ENCODE assay signal across 8 cellular contexts in the genomic region with DNA sequence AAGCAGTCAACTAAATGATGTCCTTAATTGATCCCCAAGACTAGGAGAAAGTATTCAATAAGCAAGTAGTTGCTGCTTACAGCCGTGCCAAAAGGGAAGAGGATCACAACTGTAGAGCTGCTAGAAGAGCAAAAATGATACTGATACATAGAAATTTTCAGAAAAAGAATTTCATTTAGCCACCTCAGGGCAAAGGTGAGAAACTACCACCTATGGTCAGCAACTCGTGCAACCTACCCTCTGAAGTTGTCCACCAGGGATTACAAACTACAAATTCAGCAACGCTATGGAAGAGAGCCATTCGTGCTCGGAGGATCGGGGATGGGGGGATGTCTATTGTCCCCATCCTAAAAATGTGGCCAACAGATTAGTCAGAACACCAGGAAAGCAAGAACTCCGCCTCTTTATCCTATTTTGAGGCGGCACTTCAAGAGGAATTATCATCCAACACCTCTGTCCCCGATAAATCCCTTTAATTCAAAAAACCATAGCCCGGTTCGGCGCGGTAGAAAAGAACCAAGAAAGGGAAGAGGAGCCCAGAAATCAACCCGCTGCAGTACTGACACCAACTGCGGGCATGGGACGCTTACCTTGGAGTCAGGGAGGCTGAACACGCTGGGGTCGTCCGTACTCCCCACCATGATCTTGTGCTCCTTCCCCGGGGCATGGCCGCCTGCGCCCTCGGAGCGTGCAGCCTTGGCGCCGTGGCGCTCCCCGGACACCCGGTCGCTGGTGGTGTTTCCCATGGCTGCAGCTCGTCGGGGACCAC. TPM values are rescaled to one million over a fixed set of nuclear protein-coding genes. Genes with fewer than 3 reads are reported as not detected.
DNase-seq lines count a peak whose midpoint lies in the region; ATAC-seq and TF ChIP-seq lines count a peak whose summit lies in the region.

No MANE protein-coding gene starts in this region.

- ATAC-seq in omental fat pad (ENCODE audit: low FRiP score) (no peak), GM19397 (IDR thresholded peaks at IDR 0.05; ENCODE audit: unreplicated experiment) (no peak)

- H3K4me3 ChIP-seq in ectodermal cell (ENCODE audit: insufficient read depth, low read depth, low read length) = peak overlapping the region; percentile 86

- peak overlapping the region; percentile 83 for H3K27ac ChIP-seq in ectodermal cell (ENCODE audit: insufficient read depth, low read depth, low read length, poor library complexity, severe bottlenecking)

- TF ChIP-seq CTCF in GM13977 (IDR thresholded peaks at IDR 0.05; ENCODE audit: extremely low read depth, insufficient read depth, missing control alignments) = no peak
- no peak for TF ChIP-seq CTCF in omental fat pad (IDR thresholded peaks at IDR 0.05)

- in situ Hi-C loops in GM13977 (cut with MboI; ENCODE audit: low pct_unique_long_range_greater_than_20kb, low sequenced_read_pairs, unreplicated experiment) = loop anchor here (10.0 kb wide), 1 partner anchor 73 kb away; the partner anchor contains the start of gene CHD1L

- H3K9me3 ChIP-seq in ectodermal cell (ENCODE audit: control insufficient read depth, low read length) = no peaks in the 10 kb centered on the region

- H3K27me3 ChIP-seq in ectodermal cell (ENCODE audit: control insufficient read depth, insufficient read depth, low read length, poor library complexity, severe bottlenecking) = no peaks in the 10 kb centered on the region

- H3K4me1 ChIP-seq in ectodermal cell (ENCODE audit: control insufficient read depth, insufficient read depth, low read length) = no peaks in the 10 kb centered on the region

- 1% methylated on average over 32 of the region's 32 CpGs for WGBS in ectodermal cell, 2 experiments

- DNase-seq in AG08396 (ENCODE audit: low spot score) = peak; percentile 17
- peak; percentile 28 for DNase-seq in GM13977 (ENCODE audit: low spot score)
- peak; percentile 62 for DNase-seq in RKO (ENCODE audit: low spot score)
- DNase-seq in myocyte (ENCODE audit: low read depth) = peak; percentile 20
- no peak for DNase-seq in omental fat pad (ENCODE audit: low spot score)
- no peak for DNase-seq in T1000 (lab: John Stamatoyannopoulos, UW)

- no peaks in the 10 kb centered on the region for H3K36me3 ChIP-seq in ectodermal cell (ENCODE audit: control insufficient read depth, insufficient read depth, low read length)

RNA-seq across cellular contexts. Expression of gene PRKAB2, which starts 0.7 kb away (rescaled TPM):
- polyA plus RNA-seq in ectodermal cell (2013, experiment 1 of 4) = 31.9 TPM
- polyA plus RNA-seq in ectodermal cell (2013, experiment 2 of 4) = 33.0 TPM
- 28.8 TPM for polyA plus RNA-seq in ectodermal cell (2013, experiment 3 of 4)
- 31.4 TPM for polyA plus RNA-seq in ectodermal cell (2013, experiment 4 of 4)
- 37.9 and 50.7 TPM in 2 replicates for total RNA-seq in myocyte
- polyA plus RNA-seq in myocyte (2012) = 33.0 TPM
- total RNA-seq in omental fat pad = 10 to 100 TPM in 2 of 4 donors, 1 to 10 TPM in 2; 4.4 to 14.0 (median 9.1) TPM

RNA-seq across cellular contexts. Expression of gene FMO5, which starts 53.6 kb away (rescaled TPM):
- 1.3 TPM for polyA plus RNA-seq in ectodermal cell (2013, experiment 1 of 4)
- polyA plus RNA-seq in ectodermal cell (2013, experiment 2 of 4) = 1.3 TPM
- polyA plus RNA-seq in ectodermal cell (2013, experiment 3 of 4) = 0.91 TPM
- 1.0 TPM for polyA plus RNA-seq in ectodermal cell (2013, experiment 4 of 4)
- total RNA-seq in myocyte = 0.99 and 2.6 TPM in 2 replicates
- 1.2 TPM for polyA plus RNA-seq in myocyte (2012)
- 1 to 10 TPM; 2.0 to 9.6 (median 2.8) TPM for total RNA-seq in omental fat pad

Comparison
In these comparisons a context has a peak if more than half of its experiments do, and no peak if none do; other contexts are left out.
1. DNase-seq: peak in AG08396 (single experiment), GM13977 (single experiment), RKO (single experiment) and myocyte (single experiment); none in omental fat pad (single experiment) and T1000 (single experiment).